8 cellular contexts compared by ENCODE assay signal in the genomic region with DNA sequence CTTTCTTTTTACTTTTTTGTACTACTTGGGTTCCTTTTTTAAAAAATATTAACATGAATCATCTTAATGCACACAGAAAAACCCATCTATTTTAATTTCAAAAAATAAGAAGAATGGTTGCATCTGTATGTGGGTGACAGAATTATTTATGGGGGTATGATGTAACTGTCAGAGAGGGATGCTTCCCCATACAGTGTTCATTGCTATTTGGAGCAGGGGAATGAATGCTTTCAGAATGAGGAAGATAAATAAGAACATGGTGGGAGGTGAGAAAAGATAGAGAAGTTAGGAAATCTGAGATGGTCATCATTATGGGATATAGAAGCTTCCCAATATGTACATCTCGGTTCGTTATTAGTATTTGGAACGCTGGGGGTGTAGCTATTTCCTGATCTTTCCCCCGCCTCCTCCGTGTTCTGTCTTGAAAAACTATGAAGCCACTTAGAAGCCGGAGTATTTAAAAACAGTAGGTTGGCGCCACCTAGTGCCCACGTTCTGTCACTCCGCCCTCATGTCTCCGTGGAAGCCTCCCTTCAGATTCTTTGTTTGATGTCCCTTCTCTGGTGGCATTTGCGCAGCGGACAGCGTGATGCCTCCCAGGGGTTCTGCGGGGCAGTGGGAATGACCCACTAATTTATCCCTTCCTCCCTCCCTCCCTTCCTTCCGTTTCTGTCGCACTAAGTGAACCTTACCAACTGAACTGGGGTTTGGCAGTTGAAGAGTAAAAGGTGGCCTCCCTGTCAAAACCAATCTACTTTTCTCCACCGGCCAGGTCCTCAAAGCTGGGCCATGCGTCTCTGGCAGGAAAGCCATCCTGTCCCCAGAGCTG.
DNase-seq lines count a peak whose midpoint lies in the region; ATAC-seq and TF ChIP-seq lines count a peak whose summit lies in the region.

No MANE protein-coding gene starts in this region.

- H3K27ac ChIP-seq in PC-9 (no peak overlapping the region), fibroblast of lung (ENCODE audit: insufficient read depth, low read length) (no peak overlapping the region)

- intact Hi-C loops in PC-9 (cut with micrococcal nuclease; ENCODE audit: unreplicated experiment): loop anchor here (1.0 to 5.0 kb wide), 2 partner anchors 331 to 624 kb away; no protein-coding TSS in a partner anchor

- POLR2A ChIA-PET in PC-9 (lab: Charles Lee; ENCODE audit: unreplicated experiment): no interaction called here

- H3K79me2 ChIP-seq in PC-9 (ENCODE audit: low read depth) (no peaks in the 10 kb centered on the region), fibroblast of lung (ENCODE audit: control insufficient read depth, insufficient read depth, low read length) (no peaks in the 10 kb centered on the region)

- BruUV-seq in PC-9 (replicated peaks; lab: Mats Ljungman, UMichigan): no TSS peak

- H3K36me3 ChIP-seq in PC-9 (ENCODE audit: low read depth): no peaks in the 10 kb centered on the region
- H3K36me3 ChIP-seq in fibroblast of lung (ENCODE audit: control insufficient read depth, insufficient read depth, low read length): no peaks in the 10 kb centered on the region

- H3K4me2 ChIP-seq in PC-9: peak overlapping the region; percentile 60
- peak overlapping the region; percentile 20 for H3K4me2 ChIP-seq in fibroblast of lung (ENCODE audit: extremely low read depth, insufficient read depth, low read length)

- TF ChIP-seq CTCF in PC-9 (conservative IDR thresholded peaks at IDR 0.05): peak; percentile 74
- TF ChIP-seq CTCF in fibroblast of lung (conservative IDR thresholded peaks at IDR 0.05 in 1 of 2, IDR thresholded peaks at IDR 0.05 in 1 of 2; ENCODE audit: low read depth in 1 of 2, low read length in 2 of 2): peak; percentile 77 to 84

- H4K20me1 ChIP-seq in PC-9 (ENCODE audit: insufficient read depth) (no peaks in the 10 kb centered on the region), fibroblast of lung (ENCODE audit: control insufficient read depth, extremely low read depth, insufficient read depth, low read length) (no peaks in the 10 kb centered on the region)

- H2AFZ ChIP-seq in PC-9: no peak overlapping the region
- H2AFZ ChIP-seq in fibroblast of lung (ENCODE audit: low read length): no peak overlapping the region

- no peak overlapping the region for H3K4me3 ChIP-seq in PC-9
- peak overlapping the region in 2 of 4 experiments; percentile 7 to 21 for H3K4me3 ChIP-seq in fibroblast of lung (replicated peaks in 1 of 4; ENCODE audit: control extremely low read depth in 1 of 4, insufficient read depth in 1 of 4, low read depth in 3 of 4, low read length in 4 of 4)

- CTCF ChIA-PET in PC-9 (lab: Charles Lee): interaction anchor here (0.6 to 1.7 kb wide), 2 partner anchors 387 to 807 kb away, joined by 4 read pairs; no protein-coding TSS in a partner anchor

- DNase-seq in COR-L47 (lab: John Stamatoyannopoulos, UW) (peak; percentile 41), HuH-7.5 (ENCODE audit: low spot score) (peak; percentile 84), PC-9 (peak in 1 of 2 experiments; percentile 60), fibroblast of lung (ENCODE audit: low read depth in 2 of 2) (peak; percentile 55 to 85), non-pigmented ciliary epithelial cell (ENCODE audit: low read depth) (peak; percentile 41), superior temporal gyrus (ENCODE audit: extremely low spot score) (peak; percentile 90)
- peak; percentile 67 to 72 for DNase-seq in activated T-cell treated with anti-CD3 and anti-CD28 coated beads, Interleukin-2, amount 50 U/mL, for 48 hours

- peak; percentile 84 for ATAC-seq in GM21381 (IDR thresholded peaks at IDR 0.05; ENCODE audit: unreplicated experiment)

- H3K9me3 ChIP-seq in PC-9 (ENCODE audit: insufficient read depth, low read depth) (no peaks in the 10 kb centered on the region), fibroblast of lung (ENCODE audit: control insufficient read depth, insufficient read depth, low read depth, low read length) (no peaks in the 10 kb centered on the region)

- no peaks in the 10 kb centered on the region for H3K9me2 ChIP-seq in PC-9 (ENCODE audit: insufficient read depth)

- H3K4me1 ChIP-seq in PC-9 (replicated peaks; ENCODE audit: insufficient read depth) (no peaks in the 10 kb centered on the region), fibroblast of lung (ENCODE audit: control insufficient read depth, extremely low read depth, insufficient read depth, low read length) (no peaks in the 10 kb centered on the region)

- no peaks in the 10 kb centered on the region for H3K27me3 ChIP-seq in PC-9 (ENCODE audit: insufficient read depth, low read depth)
- no peaks in the 10 kb centered on the region for H3K27me3 ChIP-seq in fibroblast of lung (ENCODE audit: control insufficient read depth, insufficient read depth, low read length)

- H3F3A ChIP-seq in PC-9 (ENCODE audit: insufficient read depth, low read depth): no peaks in the 10 kb centered on the region

- no peak overlapping the region for H3K9ac ChIP-seq in fibroblast of lung (ENCODE audit: insufficient read depth, low read length)
